Comparison of ENCODE assay signal across 32 cellular contexts in genomic region chr5:37063739-37064138, GRCh38.
"Had no signal": no experiment of that assay in that cellular context is flagged by ENCODE, and none has a peak within 500 bp of the region (broad histone marks: within the 10 kb centered on the region; RNA-seq: fewer than 3 reads in every experiment).

No MANE protein-coding gene starts in this region.

- H3K4me3 ChIP-seq: MG63 had no signal

- ATAC-seq: activated CD8-positive, alpha-beta T cell treated with anti-CD3 and anti-CD28 coated beads for 36 hours; activated T-cell treated with anti-CD3 and anti-CD28 coated beads, Interleukin-2, amount 50 U/mL, for 72 hours; activated T-helper 17 cell treated with anti-CD3 and anti-CD28 coated beads, Interleukin-2, amount 50 U/mL, for 72 hours had no signal

- DNase-seq: activated CD4-positive, alpha-beta T cell treated with anti-CD3 and anti-CD28 coated beads, Interleukin-2, amount 10 ng/mL, durations not matched to agents 24 days and 14 days; activated CD4-positive, alpha-beta T cell treated with anti-CD3 and anti-CD28 coated beads, Interleukin-2, amount 50 U/mL, for 4 hours; activated CD8-positive, alpha-beta T cell treated with anti-CD3 and anti-CD28 coated beads for 36 hours; activated effector memory CD4-positive, alpha-beta T cell treated with anti-CD3 and anti-CD28 coated beads, Interleukin-2, amount 50 U/mL, for 16 hours; activated naive CD4-positive, alpha-beta T cell; activated naive CD4-positive, alpha-beta T cell treated with anti-CD3 and anti-CD28 coated beads, Interleukin-2, amount 50 U/mL, for 16 hours; activated naive CD8-positive, alpha-beta T cell treated with anti-CD3 and anti-CD28 coated beads for 36 hours; activated T-cell treated with anti-CD3 and anti-CD28 coated beads, Interleukin-2, amount 50 U/mL, for 1 hour; activated T-cell treated with anti-CD3 and anti-CD28 coated beads, Interleukin-2, amount 50 U/mL, for 72 hours; amniotic stem cell; aorta; brain microvascular endothelial cell; Kasumi-1; KG1; MG63; NCI-H1092 treated with DMSO at 0.1 percent for 48 hours; NCI-H1417; NCI-H146; NCI-H187; NCI-H2029 treated with DMSO at 0.1 percent for 48 hours; NCI-H2107; NCI-H2171; NCI-H510A; NCI-H526; NCI-H748 treated with DMSO at 0.1 percent for 48 hours; NK-92 treated with Interleukin-12 subunit alpha and Interleukin-12 subunit beta, amount 100 ng/mL, for 24 hours; OCI-M1; Right ventricle myocardium superior had no signal

- H3K27me3 ChIP-seq: brain microvascular endothelial cell, MG63 had no signal

- H3K4me1 Mint-ChIP-seq: activated CD4-positive, alpha-beta T cell treated with anti-CD3 and anti-CD28 coated beads, Interleukin-2, amount 10 ng/mL, durations not matched to agents 24 days and 14 days; activated naive CD8-positive, alpha-beta T cell treated with anti-CD3 and anti-CD28 coated beads for 36 hours; activated T-helper 17 cell treated with anti-CD3 and anti-CD28 coated beads, Interleukin-2, amount 50 U/mL, for 72 hours; central memory CD8-positive, alpha-beta T cell had no signal

- H3K27ac Mint-ChIP-seq: activated CD4-positive, alpha-beta T cell treated with anti-CD3 and anti-CD28 coated beads, Interleukin-2, amount 10 ng/mL, durations not matched to agents 24 days and 14 days; activated CD8-positive, alpha-beta T cell treated with anti-CD3 and anti-CD28 coated beads for 36 hours; activated naive CD8-positive, alpha-beta T cell treated with anti-CD3 and anti-CD28 coated beads for 36 hours; activated T-cell treated with anti-CD3 and anti-CD28 coated beads, Interleukin-2, amount 50 U/mL, for 72 hours; activated T-helper 17 cell treated with anti-CD3 and anti-CD28 coated beads, Interleukin-2, amount 50 U/mL, for 72 hours; T-helper 1 cell treated with Interleukin-12 subunit alpha and Interleukin-12 subunit beta and Interleukin-4 antibody, amounts not matched to agents 30 μg/mL and 1 μg/mL, for 36 hours; T-helper 2 cell treated with Interferon-gamma antibody and Interleukin-4, amounts not matched to agents 5 μg/mL and 100 μg/mL, for 36 hours had no signal

- H3K4me3 Mint-ChIP-seq: activated CD4-positive, alpha-beta T cell treated with anti-CD3 and anti-CD28 coated beads, Interleukin-2, amount 10 ng/mL, durations not matched to agents 24 days and 14 days; activated CD8-positive, alpha-beta T cell treated with anti-CD3 and anti-CD28 coated beads for 36 hours; activated naive CD8-positive, alpha-beta T cell treated with anti-CD3 and anti-CD28 coated beads for 36 hours; activated T-cell treated with anti-CD3 and anti-CD28 coated beads, Interleukin-2, amount 50 U/mL, for 72 hours; activated T-helper 17 cell treated with anti-CD3 and anti-CD28 coated beads, Interleukin-2, amount 50 U/mL, for 72 hours; central memory CD8-positive, alpha-beta T cell; T-helper 1 cell treated with Interleukin-12 subunit alpha and Interleukin-12 subunit beta and Interleukin-4 antibody, amounts not matched to agents 30 μg/mL and 1 μg/mL, for 36 hours; T-helper 2 cell treated with Interferon-gamma antibody and Interleukin-4, amounts not matched to agents 5 μg/mL and 100 μg/mL, for 36 hours had no signal

- H3K9me3 Mint-ChIP-seq: activated CD4-positive, alpha-beta T cell treated with anti-CD3 and anti-CD28 coated beads, Interleukin-2, amount 10 ng/mL, durations not matched to agents 24 days and 14 days; activated CD8-positive, alpha-beta T cell treated with anti-CD3 and anti-CD28 coated beads for 36 hours; activated naive CD8-positive, alpha-beta T cell treated with anti-CD3 and anti-CD28 coated beads for 36 hours; activated T-cell treated with anti-CD3 and anti-CD28 coated beads, Interleukin-2, amount 50 U/mL, for 72 hours; activated T-helper 17 cell treated with anti-CD3 and anti-CD28 coated beads, Interleukin-2, amount 50 U/mL, for 72 hours; central memory CD8-positive, alpha-beta T cell; T-helper 1 cell treated with Interleukin-12 subunit alpha and Interleukin-12 subunit beta and Interleukin-4 antibody, amounts not matched to agents 30 μg/mL and 1 μg/mL, for 36 hours; T-helper 2 cell treated with Interferon-gamma antibody and Interleukin-4, amounts not matched to agents 5 μg/mL and 100 μg/mL, for 36 hours had no signal

- H3K27me3 Mint-ChIP-seq: activated CD4-positive, alpha-beta T cell treated with anti-CD3 and anti-CD28 coated beads, Interleukin-2, amount 10 ng/mL, durations not matched to agents 24 days and 14 days; activated CD8-positive, alpha-beta T cell treated with anti-CD3 and anti-CD28 coated beads for 36 hours; activated naive CD8-positive, alpha-beta T cell treated with anti-CD3 and anti-CD28 coated beads for 36 hours; activated T-helper 17 cell treated with anti-CD3 and anti-CD28 coated beads, Interleukin-2, amount 50 U/mL, for 72 hours; central memory CD8-positive, alpha-beta T cell had no signal

- H3K27ac ChIP-seq: brain microvascular endothelial cell had no signal
